2 cellular contexts compared by ENCODE assay signal in genomic region chr13:98195054-98195791, GRCh38.
TF ChIP-seq lines count a peak whose summit lies in the region.

No MANE protein-coding gene starts in this region.

TF ChIP-seq in HEK293T, 16 proteins besides CTCF, POLR2A, EP300 and RAD21 (continued from another document):
- peak; percentile 53 for TF ChIP-seq PKNOX1 (IDR thresholded peaks at IDR 0.05)
- no peak for TF ChIP-seq FOXM1 (IDR thresholded peaks at IDR 0.05; ENCODE audit: borderline replicate concordance)

TF ChIP-seq in WTC11, 78 proteins besides CTCF, POLR2A, EP300 and RAD21 (continued from another document):
- no peak for TF ChIP-seq ZNF532 (CRISPR knock-in tag; IDR thresholded peaks at IDR 0.05; ENCODE audit: borderline replicate concordance)
- no peak for TF ChIP-seq E2F1 (CRISPR knock-in tag; IDR thresholded peaks at IDR 0.05)
- no peak for TF ChIP-seq MAX (CRISPR knock-in tag; IDR thresholded peaks at IDR 0.05)
- no peak for TF ChIP-seq TCF7 (CRISPR knock-in tag; IDR thresholded peaks at IDR 0.05; ENCODE audit: low read depth)
- TF ChIP-seq FOXJ3 (CRISPR knock-in tag; IDR thresholded peaks at IDR 0.05; ENCODE audit: borderline replicate concordance) = no peak
- TF ChIP-seq TEAD1 (CRISPR knock-in tag; IDR thresholded peaks at IDR 0.05) = no peak
- no peak for TF ChIP-seq SOX15 (CRISPR knock-in tag; IDR thresholded peaks at IDR 0.05)
- TF ChIP-seq MXD4 (CRISPR knock-in tag; IDR thresholded peaks at IDR 0.05; ENCODE audit: borderline replicate concordance) = no peak
- TF ChIP-seq RORB (CRISPR knock-in tag; IDR thresholded peaks at IDR 0.05) = no peak
- no peak for TF ChIP-seq NR2C2 (CRISPR knock-in tag; IDR thresholded peaks at IDR 0.05)
- TF ChIP-seq ZMAT4 (CRISPR knock-in tag; IDR thresholded peaks at IDR 0.05) = no peak
- no peak for TF ChIP-seq ZNF263 (CRISPR knock-in tag; IDR thresholded peaks at IDR 0.05; ENCODE audit: low read depth)
- TF ChIP-seq ZSCAN18 (CRISPR knock-in tag; IDR thresholded peaks at IDR 0.05) = no peak
- TF ChIP-seq NFE2L1 (CRISPR knock-in tag; IDR thresholded peaks at IDR 0.05) = no peak
- TF ChIP-seq CBFB (CRISPR knock-in tag; IDR thresholded peaks at IDR 0.05; ENCODE audit: low read depth) = no peak
- no peak for TF ChIP-seq STAT6 (CRISPR knock-in tag; conservative IDR thresholded peaks at IDR 0.05; ENCODE audit: low read depth)
